28 cellular contexts compared by ENCODE assay signal in genomic region chr12:16542586-16542985, GRCh38.
"Had no signal": no experiment of that assay in that cellular context is flagged by ENCODE, and none has a peak within 500 bp of the region (broad histone marks: within the 10 kb centered on the region; RNA-seq: fewer than 3 reads in every experiment).

No MANE protein-coding gene starts in this region.

- DNase-seq: stimulated activated CD4-positive, alpha-beta T cell treated with anti-CD3 and anti-CD28 coated beads, Interleukin-2, amount 100 ng/mL, for 48 hours; stimulated activated CD4-positive, alpha-beta T cell treated with anti-CD3 and anti-CD28 coated beads, Interleukin-4, amount 100 ng/mL, for 1 hour; stimulated activated CD4-positive, alpha-beta T cell treated with anti-CD3 and anti-CD28 coated beads, Interleukin-4, amount 100 ng/mL, for 24 hours; stimulated activated CD4-positive, alpha-beta T cell treated with anti-CD3 and anti-CD28 coated beads, Interleukin-4, amount 100 ng/mL, for 4 hours; stimulated activated CD8-positive, alpha-beta memory T cell treated with anti-CD3 and anti-CD28 coated beads, Interleukin-4, amount 100 ng/mL, for 48 hours; stimulated activated naive B cell treated with anti-CD40 and anti-IgM and Interleukin-4, amounts not matched to agents 10 μg/mL and 1 μg/mL and 100 μg/mL, for 72 hours; stimulated activated naive CD4-positive, alpha-beta T cell; stimulated activated naive CD4-positive, alpha-beta T cell treated with Interleukin-2 at 50 U/mL for 16 hours; stimulated activated naive CD8-positive, alpha-beta T cell treated with anti-CD3 and anti-CD28 coated beads, Interleukin-15, amount 100 ng/mL, for 72 hours; stimulated activated naive CD8-positive, alpha-beta T cell treated with anti-CD3 and anti-CD28 coated beads, Interleukin-15, Interleukin-2, amounts not matched to agents 100 U/mL and 50 U/mL, for 24 hours; stomach; substantia nigra; testis; thyroid gland; tibial artery; transverse colon; trophoblast cell; upper lobe of left lung; upper lobe of right lung; uterus had no signal

- H3K36me3 Mint-ChIP-seq: stimulated activated effector memory CD8-positive, alpha-beta T cell treated with anti-CD3 and anti-CD28 coated beads, Interleukin-12 subunit alpha, Interleukin-12 subunit beta, amount 100 ng/mL, for 72 hours; stimulated activated memory B cell treated with anti-CD40 and anti-IgM and Interleukin-4, amounts not matched to agents 10 μg/mL and 1 μg/mL and 100 μg/mL, for 72 hours had no signal

- H3K4me1 ChIP-seq: stomach, suprapubic skin, testis, thyroid gland, tibial artery, tibial nerve, transverse colon, upper lobe of left lung, upper lobe of right lung, uterus, vagina had no signal

- H3K4me3 ChIP-seq: stomach, suprapubic skin, testis, thoracic aorta, thyroid gland, tibial artery, tibial nerve, transverse colon, upper lobe of left lung, upper lobe of right lung, uterus, vagina had no signal

- ATAC-seq: stimulated activated effector memory CD8-positive, alpha-beta T cell treated with anti-CD3 and anti-CD28 coated beads, Interleukin-12 subunit alpha, Interleukin-12 subunit beta, amount 100 ng/mL, for 72 hours; stimulated activated memory B cell treated with anti-CD40 and anti-IgM and Interleukin-4, amounts not matched to agents 10 μg/mL and 1 μg/mL and 100 μg/mL, for 72 hours; stimulated activated naive CD8-positive, alpha-beta T cell treated with anti-CD3 and anti-CD28 coated beads, Interleukin-15, amount 100 ng/mL, for 72 hours; stimulated activated naive CD8-positive, alpha-beta T cell treated with anti-CD3 and anti-CD28 coated beads, Interleukin-15, Interleukin-2, amounts not matched to agents 100 U/mL and 50 U/mL, for 24 hours; upper lobe of right lung had no signal

- H3K36me3 ChIP-seq: stomach, suprapubic skin, thoracic aorta, thyroid gland, tibial artery, tibial nerve, transverse colon, upper lobe of left lung, upper lobe of right lung, uterus, vagina had no signal

- H3K9me3 ChIP-seq: stomach, suprapubic skin, testis, thoracic aorta, thyroid gland, tibial artery, tibial nerve, transverse colon, upper lobe of left lung, upper lobe of right lung, uterus, vagina had no signal

- H3K27me3 ChIP-seq: stomach, suprapubic skin, testis, thyroid gland, tibial artery, tibial nerve, transverse colon, upper lobe of left lung, upper lobe of right lung, uterus, vagina had no signal

- H3K27me3 Mint-ChIP-seq: stimulated activated memory B cell treated with anti-CD40 and anti-IgM and Interleukin-4, amounts not matched to agents 10 μg/mL and 1 μg/mL and 100 μg/mL, for 72 hours; stimulated activated naive B cell treated with anti-CD40 and anti-IgM and Interleukin-4, amounts not matched to agents 10 μg/mL and 1 μg/mL and 100 μg/mL, for 72 hours; stimulated activated naive CD8-positive, alpha-beta T cell treated with anti-CD3 and anti-CD28 coated beads, Interleukin-15, amount 100 ng/mL, for 72 hours; stimulated activated naive CD8-positive, alpha-beta T cell treated with anti-CD3 and anti-CD28 coated beads, Interleukin-15, Interleukin-2, amounts not matched to agents 100 ng/mL and 50 ng/mL, for 24 hours; type B pancreatic cell had no signal

- H3K4me3 Mint-ChIP-seq: stimulated activated effector memory CD8-positive, alpha-beta T cell treated with anti-CD3 and anti-CD28 coated beads, Interleukin-12 subunit alpha, Interleukin-12 subunit beta, amount 100 ng/mL, for 72 hours; stimulated activated memory B cell treated with anti-CD40 and anti-IgM and Interleukin-4, amounts not matched to agents 10 μg/mL and 1 μg/mL and 100 μg/mL, for 72 hours; stimulated activated naive B cell treated with anti-CD40 and anti-IgM and Interleukin-4, amounts not matched to agents 10 μg/mL and 1 μg/mL and 100 μg/mL, for 72 hours; stimulated activated naive CD8-positive, alpha-beta T cell treated with anti-CD3 and anti-CD28 coated beads, Interleukin-15, amount 100 ng/mL, for 72 hours; stimulated activated naive CD8-positive, alpha-beta T cell treated with anti-CD3 and anti-CD28 coated beads, Interleukin-15, Interleukin-2, amounts not matched to agents 100 ng/mL and 50 ng/mL, for 24 hours; type B pancreatic cell had no signal

- H3K27ac Mint-ChIP-seq: stimulated activated effector memory CD8-positive, alpha-beta T cell treated with anti-CD3 and anti-CD28 coated beads, Interleukin-12 subunit alpha, Interleukin-12 subunit beta, amount 100 ng/mL, for 72 hours; stimulated activated memory B cell treated with anti-CD40 and anti-IgM and Interleukin-4, amounts not matched to agents 10 μg/mL and 1 μg/mL and 100 μg/mL, for 72 hours; stimulated activated naive B cell treated with anti-CD40 and anti-IgM and Interleukin-4, amounts not matched to agents 10 μg/mL and 1 μg/mL and 100 μg/mL, for 72 hours; stimulated activated naive CD8-positive, alpha-beta T cell treated with anti-CD3 and anti-CD28 coated beads, Interleukin-15, amount 100 ng/mL, for 72 hours; stimulated activated naive CD8-positive, alpha-beta T cell treated with anti-CD3 and anti-CD28 coated beads, Interleukin-15, Interleukin-2, amounts not matched to agents 100 ng/mL and 50 ng/mL, for 24 hours; type B pancreatic cell had no signal

- H3K27ac ChIP-seq: stomach, suprapubic skin, testis, thoracic aorta, thyroid gland, tibial artery, tibial nerve, transverse colon, upper lobe of left lung, upper lobe of right lung, uterus, vagina had no signal

- H3K4me1 Mint-ChIP-seq: stimulated activated effector memory CD8-positive, alpha-beta T cell treated with anti-CD3 and anti-CD28 coated beads, Interleukin-12 subunit alpha, Interleukin-12 subunit beta, amount 100 ng/mL, for 72 hours; stimulated activated memory B cell treated with anti-CD40 and anti-IgM and Interleukin-4, amounts not matched to agents 10 μg/mL and 1 μg/mL and 100 μg/mL, for 72 hours; stimulated activated naive B cell treated with anti-CD40 and anti-IgM and Interleukin-4, amounts not matched to agents 10 μg/mL and 1 μg/mL and 100 μg/mL, for 72 hours; stimulated activated naive CD8-positive, alpha-beta T cell treated with anti-CD3 and anti-CD28 coated beads, Interleukin-15, amount 100 ng/mL, for 72 hours had no signal
